Comparison of ENCODE assay signal across 2 cellular contexts in genomic region chr5:36643841-36644240, GRCh38. TPM values are rescaled to one million over a fixed set of nuclear protein-coding genes. Genes with fewer than 3 reads are reported as not detected.
"Had no signal": no experiment of that assay in that cellular context is flagged by ENCODE, and none has a peak within 500 bp of the region (broad histone marks: within the 10 kb centered on the region; RNA-seq: fewer than 3 reads in every experiment).

No MANE protein-coding gene starts in this region.

RNA-seq across cellular contexts. Expression of gene SLC1A3, which starts 37.4 kb away (rescaled TPM):
- total RNA-seq: lung microvascular endothelial cell had no signal
- polyA plus RNA-seq: naive thymus-derived CD4-positive, alpha-beta T cell had no signal
